Comparison of ENCODE assay signal across 8 cellular contexts in the genomic region with DNA sequence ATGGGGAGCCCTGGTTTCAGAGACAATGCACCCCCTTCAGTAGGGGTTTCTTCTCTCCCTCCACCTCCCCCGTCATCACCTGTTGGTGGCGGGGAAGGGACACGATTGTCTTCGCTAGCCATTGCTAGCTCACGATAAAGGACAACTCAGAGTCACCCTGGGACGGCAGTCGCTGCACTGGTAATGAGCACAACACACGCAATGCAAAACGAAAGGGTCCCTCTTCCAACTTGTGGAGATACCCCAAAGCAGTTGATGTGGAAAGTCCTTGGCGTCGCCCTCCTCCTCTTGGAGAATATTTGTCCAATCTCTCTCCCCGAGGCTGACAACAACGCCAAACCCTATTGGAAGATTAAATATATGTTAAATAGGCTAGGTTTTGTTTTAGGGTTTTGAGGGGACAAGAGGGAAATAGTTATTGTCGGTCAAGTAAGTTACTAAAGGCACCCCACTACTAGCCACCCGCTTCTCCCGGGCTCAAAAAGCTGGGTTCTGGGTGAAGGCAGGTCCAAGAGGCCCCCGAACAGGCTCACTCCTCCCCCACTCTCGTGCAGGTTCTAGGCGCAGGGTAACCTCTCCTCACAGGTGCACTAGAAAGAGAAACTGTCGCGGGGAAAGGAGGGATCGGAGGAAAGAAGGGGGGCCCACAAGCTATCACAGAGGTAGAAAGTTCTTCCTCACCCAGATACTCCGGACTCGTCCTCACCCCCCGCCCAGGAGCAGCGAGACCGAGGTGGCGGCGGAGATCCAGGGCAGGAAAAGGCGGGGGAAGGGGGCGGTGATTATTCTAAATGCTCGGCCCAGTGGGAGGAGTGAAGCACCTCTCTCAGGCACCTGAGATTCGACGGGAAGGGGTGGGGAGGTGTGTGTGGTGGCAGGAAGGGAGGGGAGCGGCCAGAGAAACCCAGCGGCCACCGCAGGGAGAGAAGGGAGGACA. TPM values are rescaled to one million over a fixed set of nuclear protein-coding genes. Genes with fewer than 3 reads are reported as not detected.
DNase-seq lines count a peak whose midpoint lies in the region; ATAC-seq and TF ChIP-seq lines count a peak whose summit lies in the region.

A gene with protein sequence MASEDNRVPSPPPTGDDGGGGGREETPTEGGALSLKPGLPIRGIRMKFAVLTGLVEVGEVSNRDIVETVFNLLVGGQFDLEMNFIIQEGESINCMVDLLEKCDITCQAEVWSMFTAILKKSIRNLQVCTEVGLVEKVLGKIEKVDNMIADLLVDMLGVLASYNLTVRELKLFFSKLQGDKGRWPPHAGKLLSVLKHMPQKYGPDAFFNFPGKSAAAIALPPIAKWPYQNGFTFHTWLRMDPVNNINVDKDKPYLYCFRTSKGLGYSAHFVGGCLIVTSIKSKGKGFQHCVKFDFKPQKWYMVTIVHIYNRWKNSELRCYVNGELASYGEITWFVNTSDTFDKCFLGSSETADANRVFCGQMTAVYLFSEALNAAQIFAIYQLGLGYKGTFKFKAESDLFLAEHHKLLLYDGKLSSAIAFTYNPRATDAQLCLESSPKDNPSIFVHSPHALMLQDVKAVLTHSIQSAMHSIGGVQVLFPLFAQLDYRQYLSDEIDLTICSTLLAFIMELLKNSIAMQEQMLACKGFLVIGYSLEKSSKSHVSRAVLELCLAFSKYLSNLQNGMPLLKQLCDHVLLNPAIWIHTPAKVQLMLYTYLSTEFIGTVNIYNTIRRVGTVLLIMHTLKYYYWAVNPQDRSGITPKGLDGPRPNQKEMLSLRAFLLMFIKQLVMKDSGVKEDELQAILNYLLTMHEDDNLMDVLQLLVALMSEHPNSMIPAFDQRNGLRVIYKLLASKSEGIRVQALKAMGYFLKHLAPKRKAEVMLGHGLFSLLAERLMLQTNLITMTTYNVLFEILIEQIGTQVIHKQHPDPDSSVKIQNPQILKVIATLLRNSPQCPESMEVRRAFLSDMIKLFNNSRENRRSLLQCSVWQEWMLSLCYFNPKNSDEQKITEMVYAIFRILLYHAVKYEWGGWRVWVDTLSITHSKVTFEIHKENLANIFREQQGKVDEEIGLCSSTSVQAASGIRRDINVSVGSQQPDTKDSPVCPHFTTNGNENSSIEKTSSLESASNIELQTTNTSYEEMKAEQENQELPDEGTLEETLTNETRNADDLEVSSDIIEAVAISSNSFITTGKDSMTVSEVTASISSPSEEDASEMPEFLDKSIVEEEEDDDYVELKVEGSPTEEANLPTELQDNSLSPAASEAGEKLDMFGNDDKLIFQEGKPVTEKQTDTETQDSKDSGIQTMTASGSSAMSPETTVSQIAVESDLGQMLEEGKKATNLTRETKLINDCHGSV (N-terminal part only) (minus strand): TSS at position 764 of the 937 bp plus-strand sequence. CDS start 642 bp downstream, at position 122.

- H3K27ac ChIP-seq in KMS-11 (peak within 1 kb of the TSS; percentile 91), Peyer's patch (peak within 1 kb of the TSS; percentile 99 to 100 (median 99))

- no peaks in the 10 kb centered on the region for H3K27me3 ChIP-seq in KMS-11 (ENCODE audit: insufficient read depth, low read depth)
- no peaks in the 10 kb centered on the region for H3K27me3 ChIP-seq in Peyer's patch

- peak within 1 kb of the TSS; percentile 99 for H3K4me3 Mint-ChIP-seq in activated T-cell treated with anti-CD3 and anti-CD28 coated beads, Interleukin-2, amount 50 U/mL, for 72 hours
- peak within 1 kb of the TSS; percentile 95 to 100 (median 100) for H3K4me3 Mint-ChIP-seq in naive B cell
- peak within 1 kb of the TSS; percentile 96 for H3K4me3 Mint-ChIP-seq in stimulated activated effector memory CD8-positive, alpha-beta T cell treated with anti-CD3 and anti-CD28 coated beads, Interleukin-12 subunit alpha, Interleukin-12 subunit beta, amount 100 ng/mL, for 72 hours

- H3K9me3 Mint-ChIP-seq in activated T-cell treated with anti-CD3 and anti-CD28 coated beads, Interleukin-2, amount 50 U/mL, for 72 hours = no peaks in the 10 kb centered on the region
- H3K9me3 Mint-ChIP-seq in naive B cell = no peaks in the 10 kb centered on the region
- H3K9me3 Mint-ChIP-seq in stimulated activated effector memory CD8-positive, alpha-beta T cell treated with anti-CD3 and anti-CD28 coated beads, Interleukin-12 subunit alpha, Interleukin-12 subunit beta, amount 100 ng/mL, for 72 hours = no peaks in the 10 kb centered on the region

- H3K9ac ChIP-seq in KMS-11 = peak within 1 kb of the TSS; percentile 96

- H3K27ac Mint-ChIP-seq in activated T-cell treated with anti-CD3 and anti-CD28 coated beads, Interleukin-2, amount 50 U/mL, for 72 hours = peak within 1 kb of the TSS; percentile 97
- peak within 1 kb of the TSS; percentile 94 to 100 (median 99) for H3K27ac Mint-ChIP-seq in naive B cell
- peak within 1 kb of the TSS; percentile 96 for H3K27ac Mint-ChIP-seq in stimulated activated effector memory CD8-positive, alpha-beta T cell treated with anti-CD3 and anti-CD28 coated beads, Interleukin-12 subunit alpha, Interleukin-12 subunit beta, amount 100 ng/mL, for 72 hours

- peak; percentile 80 for DNase-seq in DMS153 (lab: John Stamatoyannopoulos, UW)
- DNase-seq in Peyer's patch = peak; percentile 91 to 95 (median 91)
- DNase-seq in activated T-cell treated with anti-CD3 and anti-CD28 coated beads, Interleukin-2, amount 50 U/mL, for 72 hours = peak; percentile 85 to 89
- peak; percentile 10 for DNase-seq in fibroblast of gingiva (ENCODE audit: low read depth)
- DNase-seq in naive B cell = peak; percentile 78
- DNase-seq in stimulated activated effector memory CD8-positive, alpha-beta T cell treated with anti-CD3 and anti-CD28 coated beads, Interleukin-12 subunit alpha, Interleukin-12 subunit beta, amount 100 ng/mL, for 72 hours (ENCODE audit: low spot score in 2 of 2) = peak; percentile 57 to 91

- H3K4me1 Mint-ChIP-seq in activated T-cell treated with anti-CD3 and anti-CD28 coated beads, Interleukin-2, amount 50 U/mL, for 72 hours (ENCODE audit: low read depth) = peaks cover 33% of the 10 kb centered on the region
- H3K4me1 Mint-ChIP-seq in naive B cell = peaks cover 24 to 40% (median 31%) of the 10 kb centered on the region in 3 donors
- peaks cover 33% of the 10 kb centered on the region for H3K4me1 Mint-ChIP-seq in stimulated activated effector memory CD8-positive, alpha-beta T cell treated with anti-CD3 and anti-CD28 coated beads, Interleukin-12 subunit alpha, Interleukin-12 subunit beta, amount 100 ng/mL, for 72 hours

- peaks cover 5 to 6% of the 10 kb centered on the region in 2 donors for H3K36me3 Mint-ChIP-seq in activated T-cell treated with anti-CD3 and anti-CD28 coated beads, Interleukin-2, amount 50 U/mL, for 72 hours (ENCODE audit: insufficient read depth in 2 of 2)
- H3K36me3 Mint-ChIP-seq in naive B cell = peaks cover 0 to 7% of the 10 kb centered on the region in 2 donors
- peaks cover 39% of the 10 kb centered on the region for H3K36me3 Mint-ChIP-seq in stimulated activated effector memory CD8-positive, alpha-beta T cell treated with anti-CD3 and anti-CD28 coated beads, Interleukin-12 subunit alpha, Interleukin-12 subunit beta, amount 100 ng/mL, for 72 hours

- H3K4me3 ChIP-seq in KMS-11 (IDR thresholded peaks at IDR 0.05; ENCODE audit: insufficient read depth, low read depth, low read length) (peak within 1 kb of the TSS; percentile 74), Peyer's patch (peak within 1 kb of the TSS; percentile 91 to 100 (median 98))

- peak within 1 kb of the TSS; percentile 89 for H3K4me2 ChIP-seq in KMS-11

- TF ChIP-seq CTCF in KMS-11 (conservative IDR thresholded peaks at IDR 0.05; ENCODE audit: low read depth, low read length) = no peak
- no peak for TF ChIP-seq CTCF in Peyer's patch (IDR thresholded peaks at IDR 0.05)

- no peaks in the 10 kb centered on the region for H3K9me3 ChIP-seq in Peyer's patch

- H3K36me3 ChIP-seq in KMS-11 (ENCODE audit: insufficient read depth) = no peaks in the 10 kb centered on the region
- no peaks in the 10 kb centered on the region for H3K36me3 ChIP-seq in Peyer's patch

- peaks cover 21% of the 10 kb centered on the region; the same call in 1 of the 2 replicates for H3K79me2 ChIP-seq in KMS-11 (ENCODE audit: insufficient read depth, low read depth)

- H3K4me1 ChIP-seq in KMS-11 (ENCODE audit: low read depth, poor library complexity, severe bottlenecking) = peaks cover 29% of the 10 kb centered on the region
- peaks cover 0 to 26% (median 6%) of the 10 kb centered on the region in 4 donors for H3K4me1 ChIP-seq in Peyer's patch

- H2AFZ ChIP-seq in KMS-11 (ENCODE audit: low read depth) = peak within 1 kb of the TSS; percentile 98

- peak in 1 of 2 donors; percentile 76 for TF ChIP-seq POLR2A in Peyer's patch (IDR thresholded peaks at IDR 0.05)

- H4K20me1 ChIP-seq in KMS-11 (ENCODE audit: insufficient read depth) = no peaks in the 10 kb centered on the region

- H3K27me3 Mint-ChIP-seq in activated T-cell treated with anti-CD3 and anti-CD28 coated beads, Interleukin-2, amount 50 U/mL, for 72 hours (ENCODE audit: low read depth) = no peaks in the 10 kb centered on the region
- H3K27me3 Mint-ChIP-seq in naive B cell = no peaks in the 10 kb centered on the region

- ATAC-seq in GM21737 (IDR thresholded peaks at IDR 0.05; ENCODE audit: unreplicated experiment) (peak; percentile 60), naive B cell (ENCODE audit: low read depth in 2 of 2) (peak; percentile 64)
- ATAC-seq in activated T-cell treated with anti-CD3 and anti-CD28 coated beads, Interleukin-2, amount 50 U/mL, for 72 hours (replicated peaks in 1 of 2) = peak; percentile 81 to 82
- peak; percentile 85 for ATAC-seq in stimulated activated effector memory CD8-positive, alpha-beta T cell treated with anti-CD3 and anti-CD28 coated beads, Interleukin-12 subunit alpha, Interleukin-12 subunit beta, amount 100 ng/mL, for 72 hours

RNA-seq across cellular contexts. Expression of the gene that starts here (rescaled TPM):
- total RNA-seq in Peyer's patch = 100 to 1,000 TPM in 2 of 4 donors, 10 to 100 TPM in 2; 71.5 to 120 (median 91.7) TPM
- total RNA-seq in activated T-cell treated with anti-CD3 and anti-CD28 coated beads, Interleukin-2, amount 50 U/mL, for 72 hours = 10 to 100 TPM; 46.3 to 56.6 TPM
- polyA plus RNA-seq in naive B cell (ENCODE audit: low read depth in 6 of 6) = 10 to 100 TPM; 18.0 to 25.7 (median 19.6) TPM

Comparison
In these comparisons a context has a peak if more than half of its experiments do, and no peak if none do; other contexts are left out.
1. Peak in every context shown above with its lines: DNase-seq, ATAC-seq, H3K4me3 ChIP-seq and H3K27ac ChIP-seq.
2. DNase-seq: peak in every context shown above with its lines; median percentile 91 in Peyer's patch; 87 in activated T-cell treated with anti-CD3 and anti-CD28 coated beads, Interleukin-2, amount 50 U/mL, for 72 hours; 80 in DMS153; 78 in naive B cell; 74 in stimulated activated effector memory CD8-positive, alpha-beta T cell treated with anti-CD3 and anti-CD28 coated beads, Interleukin-12 subunit alpha, Interleukin-12 subunit beta, amount 100 ng/mL, for 72 hours; 10 in fibroblast of gingiva.